Comparison of ENCODE assay signal across 9 cellular contexts in genomic region chr20:6768228-6769185, GRCh38. TPM values are rescaled to one million over a fixed set of nuclear protein-coding genes. Genes with fewer than 3 reads are reported as not detected.
DNase-seq lines count a peak whose midpoint lies in the region; ATAC-seq and TF ChIP-seq lines count a peak whose summit lies in the region.
"Had no signal": no experiment of that assay in that cellular context is flagged by ENCODE, and none has a peak within 500 bp of the region (broad histone marks: within the 10 kb centered on the region; RNA-seq: fewer than 3 reads in every experiment).

No MANE protein-coding gene starts in this region.

- no peak overlapping the region for H4K5ac ChIP-seq in H9 (ENCODE audit: insufficient read length, low read depth, low read length)

- intact Hi-C loops in spleen (cut with DNase I; ENCODE audit: low total_unique reads) = no loop called here

- H3K56ac ChIP-seq in H9 (ENCODE audit: insufficient read length, low read depth, low read length) = no peak overlapping the region

- no peak overlapping the region; a peak in 1 of 7 replicates for H3K27ac Mint-ChIP-seq in H9

- H3K79me2 ChIP-seq in H9 (ENCODE audit: insufficient read depth, low read length) = no peaks in the 10 kb centered on the region

- H3K36me3 ChIP-seq in iPS-20b (ENCODE audit: insufficient read depth, low read depth, low read length) = peaks cover 18% of the 10 kb centered on the region
- H3K36me3 ChIP-seq in spleen = no peaks in the 10 kb centered on the region
- H3K36me3 ChIP-seq in SJCRH30 = no peaks in the 10 kb centered on the region

- no peak overlapping the region for H2BK12ac ChIP-seq in H9 (ENCODE audit: insufficient read length, low read depth, low read length)

- no peak overlapping the region for H3T11ph ChIP-seq in H9 (ENCODE audit: low read length)

- H3K4me3 ChIP-seq in astrocyte of the spinal cord (ENCODE audit: low read depth, low read length) (peak overlapping the region; percentile 57), iPS-20b (ENCODE audit: low read length) (peak overlapping the region; percentile 88), spleen (peak overlapping the region; percentile 46 to 77 (median 61)), SJCRH30 (no peak overlapping the region)

- in situ Hi-C loops in astrocyte of the spinal cord (cut with HindIII; ENCODE audit: low sequenced_read_pairs) = no loop called here

- peaks cover 11% of the 10 kb centered on the region; the same call in 1 of the 2 replicates for H3K4me1 ChIP-seq in H9 (ENCODE audit: insufficient read depth, low read length)
- peaks cover 26% of the 10 kb centered on the region for H3K4me1 ChIP-seq in iPS-20b (ENCODE audit: insufficient read depth, low read length)
- H3K4me1 ChIP-seq in spleen = peaks cover 5 to 78% (median 33%) of the 10 kb centered on the region in 6 donors
- H3K4me1 ChIP-seq in SJCRH30 = no peaks in the 10 kb centered on the region

- no peak overlapping the region for H3K14ac ChIP-seq in H9 (ENCODE audit: insufficient read depth, low read length)

- H3K9me3 Mint-ChIP-seq in H9 = no peaks in the 10 kb centered on the region; a peak in 2 of 5 replicates

- no peaks in the 10 kb centered on the region for H3K79me1 ChIP-seq in H9 (ENCODE audit: insufficient read depth, low read depth, low read length, poor library complexity, severe bottlenecking)

- H2BK120ac ChIP-seq in H9 (ENCODE audit: low read depth, low read length, poor library complexity, severe bottlenecking) = no peak overlapping the region

- no peak for ATAC-seq in HG03520 (IDR thresholded peaks at IDR 0.05; ENCODE audit: unreplicated experiment)
- ATAC-seq: HCT116 had no signal

- H3K23me2 ChIP-seq in H9 (ENCODE audit: insufficient read length, low read depth, low read length, poor library complexity, severe bottlenecking) = peaks cover 24% of the 10 kb centered on the region

- no peak overlapping the region for H3K27ac ChIP-seq in H9 (ENCODE audit: insufficient read length, low read depth, low read length)
- H3K27ac ChIP-seq in iPS-20b (ENCODE audit: low read length) = no peak overlapping the region
- H3K27ac ChIP-seq in spleen = peak overlapping the region; percentile 72 to 88 (median 85)
- no peak overlapping the region for H3K27ac ChIP-seq in SJCRH30

- H3K27me3 ChIP-seq in H9 (ENCODE audit: insufficient read depth, low read length) (peaks cover 14% of the 10 kb centered on the region), iPS-20b (ENCODE audit: insufficient read depth, low read length) (peaks cover 55% of the 10 kb centered on the region), spleen (replicated peaks in 1 of 7) (peaks cover 0 to 60% (median 25%) of the 10 kb centered on the region in 7 donors), SJCRH30 (no peaks in the 10 kb centered on the region)

- no peak overlapping the region for H4K91ac ChIP-seq in H9 (ENCODE audit: insufficient read length, low read depth, low read length)

- H3K4me1 Mint-ChIP-seq in H9 = peaks cover 48 to 50% of the 10 kb centered on the region in 2 experiments

- H2AFZ ChIP-seq in H9 (ENCODE audit: low read length) = no peak overlapping the region

- no peak overlapping the region for H2BK15ac ChIP-seq in H9 (ENCODE audit: low read depth, low read length)

- H3K9me3 ChIP-seq in H9 (ENCODE audit: control insufficient read depth, low read depth, low read length) (no peaks in the 10 kb centered on the region), iPS-20b (ENCODE audit: insufficient read depth, low read depth, low read length) (no peaks in the 10 kb centered on the region), spleen (no peaks in the 10 kb centered on the region), SJCRH30 (replicated peaks) (no peaks in the 10 kb centered on the region)

- H3K18ac ChIP-seq in H9 (ENCODE audit: insufficient read length, low read depth, low read length) = no peak overlapping the region

- no peak overlapping the region for H3K23ac ChIP-seq in H9 (ENCODE audit: insufficient read length, low read depth, low read length)

- no peak overlapping the region for H2BK5ac ChIP-seq in H9 (ENCODE audit: insufficient read length, low read length)

- WGBS in H9 (ENCODE audit: extremely low coverage, insufficient read length, low lambda C conversion rate) = no CpG with 5 or more reads among the region's 70 CpGs
- WGBS in spleen, 5 donors = 2 to 5% (median 3%) methylated on average over 56 to 70 of the region's 70 CpGs

- H3K4ac ChIP-seq in H9 (ENCODE audit: low read depth, low read length) = no peak overlapping the region

- H3K36me3 Mint-ChIP-seq in H9 (ENCODE audit: insufficient read depth in 1 of 3, low read depth in 3 of 3) = peaks cover 0 to 11% (median 8%) of the 10 kb centered on the region in 3 experiments; a peak in 2 of 7 replicates

- H2AK5ac ChIP-seq in H9 (ENCODE audit: insufficient read length, low read length) = no peak overlapping the region

- H3K27me3 Mint-ChIP-seq in H9 (ENCODE audit: low read depth) = peaks cover 57% of the 10 kb centered on the region

- TF ChIP-seq CTCF in H9 (conservative IDR thresholded peaks at IDR 0.05) = no peak
- TF ChIP-seq CTCF in astrocyte of the spinal cord (IDR thresholded peaks at IDR 0.05; ENCODE audit: low read depth, low read length) = no peak
- TF ChIP-seq CTCF in spleen (IDR thresholded peaks at IDR 0.05 in 8 of 11, conservative IDR thresholded peaks at IDR 0.05 in 3 of 11) = no peak

- no peak for TF ChIP-seq POLR2A in spleen (IDR thresholded peaks at IDR 0.05)

- H3K9ac ChIP-seq in H9 (ENCODE audit: extremely low read depth, insufficient read length, low read length) (no peak overlapping the region), iPS-20b (ENCODE audit: low read depth, low read length) (peak overlapping the region; percentile 54; the same call in 1 of the 2 replicates)

- peak overlapping the region; percentile 96 for H3K4me2 ChIP-seq in H9 (ENCODE audit: insufficient read depth, insufficient read length, low read length)

- no peak overlapping the region for H2BK20ac ChIP-seq in H9 (ENCODE audit: low read depth, low read length, poor library complexity, severe bottlenecking)

- DNase-seq in AG20443 (ENCODE audit: low spot score) (peak; percentile 28), H9 (peak; percentile 43), astrocyte of the spinal cord (ENCODE audit: low read depth, low spot score) (peak; percentile 46), spleen (peak; percentile 78), NCI-H446 treated with DMSO at 0.1 percent for 48 hours (lab: John Stamatoyannopoulos, UW) (no peak), SJCRH30 (no peak)

- H4K8ac ChIP-seq in H9 (replicated peaks; ENCODE audit: insufficient read length, low read depth, low read length) = no peak overlapping the region

- H4K20me1 ChIP-seq in H9 (ENCODE audit: control insufficient read depth, insufficient read depth, insufficient read length) = no peaks in the 10 kb centered on the region

- H3K4me3 Mint-ChIP-seq in H9 = peak overlapping the region; percentile 65 to 93

RNA-seq across cellular contexts. Expression of gene BMP2, which starts 1.0 kb away (rescaled TPM):
- total RNA-seq in H9 (2021) = 6.5 and 6.6 TPM in 2 replicates
- 10 to 100 TPM; 13.9 to 30.1 (median 18.5) TPM for total RNA-seq in spleen
- 1 to 10 TPM; 1.7 to 4.8 (median 2.1) TPM for polyA plus RNA-seq in spleen
- not detected in 2 replicates for total RNA-seq in SJCRH30 (2014; rRNA removed; shearing (Covaris generic))

Comparison
In these comparisons a context has a peak if more than half of its experiments do, and no peak if none do; other contexts are left out.
1. DNase-seq: peak in AG20443 (single experiment), H9 (single experiment), astrocyte of the spinal cord (single experiment) and spleen (single experiment); none in NCI-H446 treated with DMSO at 0.1 percent for 48 hours (single experiment) and SJCRH30 (0 of 2).
2. H3K27ac ChIP-seq: peak in spleen (8 of 8); none in H9 (single experiment), iPS-20b (single experiment) and SJCRH30 (single experiment).